31 cellular contexts compared by ENCODE assay signal in the genomic region with DNA sequence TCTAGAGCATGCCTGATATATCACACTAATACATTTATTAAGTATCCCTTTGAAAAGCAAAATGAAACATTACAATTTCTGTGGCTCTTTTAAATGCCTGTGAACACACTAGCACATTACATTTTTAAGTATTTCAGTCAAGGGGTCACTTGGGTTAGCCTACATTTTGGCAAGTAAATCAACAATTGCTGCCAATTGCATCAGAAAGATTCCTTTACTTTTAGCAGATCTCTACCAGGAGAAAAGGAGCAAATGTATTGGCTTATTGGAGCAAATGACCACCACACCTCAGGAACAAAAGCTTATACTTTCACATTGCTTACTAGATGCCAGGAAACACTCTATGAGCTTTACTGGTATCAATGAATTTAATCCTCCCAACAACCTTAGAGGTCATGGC.
DNase-seq lines count a peak whose midpoint lies in the region; ATAC-seq and TF ChIP-seq lines count a peak whose summit lies in the region.
"Had no signal": no experiment of that assay in that cellular context is flagged by ENCODE, and none has a peak within 500 bp of the region (broad histone marks: within the 10 kb centered on the region; RNA-seq: fewer than 3 reads in every experiment).

No MANE protein-coding gene starts in this region.

- H3F3A ChIP-seq in GM23248 (ENCODE audit: insufficient read depth): peaks cover 19% of the 10 kb centered on the region; the same call in 1 of the 2 replicates

- no peak for TF ChIP-seq CTCF in astrocyte of the spinal cord (IDR thresholded peaks at IDR 0.05; ENCODE audit: low read depth, low read length)
- no peak for TF ChIP-seq CTCF in GM10248 (IDR thresholded peaks at IDR 0.05; ENCODE audit: control extremely low read depth, extremely low read depth, low read depth, missing control alignments)

- H3K4me2 ChIP-seq in GM23248 (ENCODE audit: unreplicated experiment): peak overlapping the region; percentile 15
- H3K4me2 ChIP-seq: BLaER1 treated with 17β-estradiol and CSF1 and Interleukin-3, amounts not matched to agents 10 nM and 100 nM; GM23338 had no signal

- H3K9me3 ChIP-seq in GM23248 (ENCODE audit: low read depth): no peaks in the 10 kb centered on the region
- H3K9me3 ChIP-seq: esophagus squamous epithelium, lower lobe of right lung had no signal

- H3K36me3 ChIP-seq in ACC112 (ENCODE audit: insufficient read depth, low read length): no peaks in the 10 kb centered on the region
- no peaks in the 10 kb centered on the region for H3K36me3 ChIP-seq in GM23248 (ENCODE audit: low read depth)
- H3K36me3 ChIP-seq: BLaER1 treated with 17β-estradiol and CSF1 and Interleukin-3, amounts not matched to agents 10 nM and 100 nM; esophagus squamous epithelium; heart left ventricle; lower lobe of right lung had no signal

- H3K9ac ChIP-seq in GM23248: 0 out of 2 replicates have a peak overlapping the region, but pooled peaks have one; percentile 8
- H3K9ac ChIP-seq: BLaER1 treated with 17β-estradiol and CSF1 and Interleukin-3, amounts not matched to agents 10 nM and 100 nM; parathyroid adenoma had no signal

- DNase-seq in GM23248 (peak; percentile 39), astrocyte of the spinal cord (ENCODE audit: low read depth, low spot score) (peak; percentile 64), fibroblast of peridontal ligament (ENCODE audit: extremely low read depth) (peak; percentile 90), midbrain (lab: John Stamatoyannopoulos, UW) (no peak), GM10248 (ENCODE audit: extremely low spot score) (no peak), DMS 273 treated with DMSO at 0.1 percent for 48 hours (lab: John Stamatoyannopoulos, UW) (no peak)
- DNase-seq: activated CD4-positive, alpha-beta T cell treated with anti-CD3 and anti-CD28 coated beads, Interleukin-2, amount 10 ng/mL, durations not matched to agents 7 days and 5 days; activated naive CD4-positive, alpha-beta T cell; activated T-cell treated with anti-CD3 and anti-CD28 coated beads, Interleukin-2, amount 50 U/mL, for 48 hours; COR-L47; DMS79; esophagus squamous epithelium; heart left ventricle; kidney glomerular epithelial cell; lower lobe of right lung; NCI-H1048; NCI-H1694; NCI-H524 treated with DMSO at 0.1 percent for 48 hours; NK-92 treated with Interleukin-12 subunit alpha and Interleukin-12 subunit beta, amount 100 ng/mL, for 24 hours; right cardiac atrium; SIG-M5; stimulated activated CD4-positive, alpha-beta T cell treated with anti-CD3 and anti-CD28 coated beads, Interleukin-4, amount 100 ng/mL, for 1 hour; substantia nigra; T1000 had no signal

- no peak overlapping the region for H3K4me3 ChIP-seq in ACC112 (ENCODE audit: low read depth, low read length)
- H3K4me3 ChIP-seq in GM23248: 0 out of 2 replicates have a peak overlapping the region, but pooled peaks have one; percentile 8
- no peak overlapping the region for H3K4me3 ChIP-seq in astrocyte of the spinal cord (ENCODE audit: low read depth, low read length)
- H3K4me3 ChIP-seq: BLaER1 treated with 17β-estradiol and CSF1 and Interleukin-3, amounts not matched to agents 10 nM and 100 nM; esophagus squamous epithelium; GM12878; GM23338; heart left ventricle; lower lobe of right lung had no signal

- no peaks in the 10 kb centered on the region for H3K9me2 ChIP-seq in GM23248 (ENCODE audit: insufficient read depth)

- no peak for ATAC-seq in GM19035 (IDR thresholded peaks at IDR 0.05; ENCODE audit: unreplicated experiment)
- ATAC-seq: GM12878, GM23338, lower lobe of right lung, Panc1 had no signal

- H4K20me1 ChIP-seq in GM23248 (ENCODE audit: insufficient read depth): no peaks in the 10 kb centered on the region
- H4K20me1 ChIP-seq: BLaER1 treated with 17β-estradiol and CSF1 and Interleukin-3, amounts not matched to agents 10 nM and 100 nM had no signal

- POLR2A ChIA-PET in GM10248 (lab: Yijun Ruan, JAX): no interaction called here

- H2AFZ ChIP-seq in ACC112 (ENCODE audit: low read length, unreplicated experiment): no peak overlapping the region
- H2AFZ ChIP-seq in GM23248: peak overlapping the region; percentile 30; the same call in 1 of the 2 replicates
- H2AFZ ChIP-seq: GM23338, parathyroid adenoma had no signal

- no peaks in the 10 kb centered on the region for H3K79me2 ChIP-seq in ACC112 (ENCODE audit: control insufficient read depth, insufficient read depth, low read length, unreplicated experiment)
- H3K79me2 ChIP-seq in GM23248 (ENCODE audit: insufficient read depth): no peaks in the 10 kb centered on the region
- H3K79me2 ChIP-seq: parathyroid adenoma had no signal

- H3K4me1 ChIP-seq in ACC112 (ENCODE audit: control insufficient read depth, insufficient read depth, low read length, unreplicated experiment) (peaks cover 29% of the 10 kb centered on the region), GM23248 (ENCODE audit: insufficient read depth) (peaks cover 44% of the 10 kb centered on the region)
- H3K4me1 ChIP-seq: esophagus squamous epithelium, lower lobe of right lung, parathyroid adenoma had no signal

- CTCF ChIA-PET in GM10248 (lab: Yijun Ruan, JAX): no interaction called here

- in situ Hi-C loops in GM23248 (cut with MboI) (no loop called here), astrocyte of the spinal cord (cut with HindIII; ENCODE audit: low sequenced_read_pairs) (no loop called here)

- H3K27me3 ChIP-seq in ACC112 (ENCODE audit: insufficient read depth, low read length): no peaks in the 10 kb centered on the region
- no peaks in the 10 kb centered on the region for H3K27me3 ChIP-seq in GM23248 (replicated peaks; ENCODE audit: insufficient read depth)
- H3K27me3 ChIP-seq: BLaER1 treated with 17β-estradiol and CSF1 and Interleukin-3, amounts not matched to agents 10 nM and 100 nM; esophagus squamous epithelium; heart left ventricle had no signal

- H3K27ac ChIP-seq in ACC112 (ENCODE audit: low read depth, low read length) (peak overlapping the region; percentile 67), GM23248 (peak overlapping the region; percentile 59)
- H3K27ac ChIP-seq: BLaER1 treated with 17β-estradiol and CSF1 and Interleukin-3, amounts not matched to agents 10 nM and 100 nM; esophagus squamous epithelium; heart left ventricle; lower lobe of right lung; parathyroid adenoma had no signal

Comparison
In these comparisons a context has a peak if more than half of its experiments do, and no peak if none do; other contexts are left out.
1. DNase-seq: peak in GM23248 (single experiment), astrocyte of the spinal cord (single experiment) and fibroblast of peridontal ligament (single experiment); none in midbrain (single experiment), GM10248 (single experiment) and DMS 273 treated with DMSO at 0.1 percent for 48 hours (single experiment).